In the genomic region with DNA sequence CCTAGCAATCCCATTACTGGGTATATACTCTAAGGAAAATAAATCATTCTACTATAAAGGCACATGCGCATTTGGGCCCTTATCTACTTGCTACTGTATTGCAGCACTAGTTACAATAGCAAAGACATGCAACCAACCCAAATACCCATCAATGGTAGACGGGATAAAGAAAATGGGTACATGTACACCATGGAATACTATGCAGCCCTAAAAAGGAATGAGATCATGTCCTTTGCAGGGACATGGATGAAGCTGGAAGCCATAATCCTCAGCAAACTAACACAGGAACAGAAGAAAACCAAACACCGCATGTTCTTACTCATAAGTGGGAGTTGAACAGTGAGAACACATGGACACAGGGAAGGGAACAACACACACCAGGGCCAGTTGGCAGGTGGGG, we compare ENCODE assay signal across 2 cellular contexts.
TF ChIP-seq lines count a peak whose summit lies in the region.

No MANE protein-coding gene starts in this region.

TF ChIP-seq in HEK293, 187 proteins besides CTCF, POLR2A, EP300 and RAD21:
- TF ChIP-seq ZNF146 (tag by site-specific recombination; IDR thresholded peaks at IDR 0.05), result peak; percentile 72; the same call in 1 of the 2 replicates

TF ChIP-seq in K562, 482 proteins besides CTCF, POLR2A, EP300 and RAD21:
- peak; percentile 80 for TF ChIP-seq ZNF146 (CRISPR knock-in tag; IDR thresholded peaks at IDR 0.05; ENCODE audit: unreplicated experiment)
